8 cellular contexts compared by ENCODE assay signal in genomic region chr19:5621311-5621944, GRCh38. TPM values are rescaled to one million over a fixed set of nuclear protein-coding genes. Genes with fewer than 3 reads are reported as not detected.
DNase-seq lines count a peak whose midpoint lies in the region; ATAC-seq and TF ChIP-seq lines count a peak whose summit lies in the region.

No MANE protein-coding gene starts in this region.

- intact Hi-C loops in heart right ventricle (cut with DNase I): loop anchor here in 3 of 10 donors (5.0 kb wide), 3 partner anchors 56 to 171 kb away; partner anchors contain the start of genes DUS3L (in 1 of the 3), HSD11B1L (in 1 of the 3) and MICOS13 (in 1 of the 3)
- intact Hi-C loops in gastrocnemius medialis (cut with DNase I; ENCODE audit: low total_unique reads): loop anchor here (5.0 to 10.0 kb wide), 3 partner anchors 171 to 753 kb away; partner anchors contain the start of genes ALKBH7, DUS3L, PSPN and RANBP3

- POLR2A ChIA-PET in WTC11 (lab: Charles Lee): no interaction called here

- H3K4me3 ChIP-seq in GM12875 (ENCODE audit: low read depth, low read length): peak overlapping the region; percentile 96
- peak overlapping the region; percentile 89 to 100 (median 97) for H3K4me3 ChIP-seq in heart right ventricle
- peak overlapping the region; percentile 79 to 95 (median 82) for H3K4me3 ChIP-seq in gastrocnemius medialis

- H3K27ac ChIP-seq in heart right ventricle: peak overlapping the region in 9 of 10 donors; percentile 93 to 98 (median 97)
- peak overlapping the region; percentile 96 to 98 (median 98) for H3K27ac ChIP-seq in gastrocnemius medialis

- no peak for ATAC-seq in WTC11
- peak in 1 of 8 donors; percentile 10 for ATAC-seq in heart right ventricle
- no peak for ATAC-seq in gastrocnemius medialis
- no peak for ATAC-seq in HG02642 (IDR thresholded peaks at IDR 0.05; ENCODE audit: poor library complexity, unreplicated experiment)
- no peak for ATAC-seq in GM18498 (IDR thresholded peaks at IDR 0.05; ENCODE audit: unreplicated experiment)
- no peak for ATAC-seq in HG03159 (IDR thresholded peaks at IDR 0.05; ENCODE audit: unreplicated experiment)
- ATAC-seq in HG02759 (IDR thresholded peaks at IDR 0.05; ENCODE audit: unreplicated experiment): no peak

- in situ Hi-C loops in gastrocnemius medialis (cut with MboI; ENCODE audit: low sequenced_read_pairs in 4 of 4): loop anchor here in 2 of 4 donors (10.0 kb wide), 2 partner anchors 53 to 63 kb away; partner anchors contain the start of genes HSD11B1L (in 1 of the 2) and MICOS13 (in 1 of the 2)

- peaks cover 18 to 75% (median 69%) of the 10 kb centered on the region in 9 donors for H3K4me1 ChIP-seq in heart right ventricle
- peaks cover 60 to 61% of the 10 kb centered on the region in 2 donors for H3K4me1 ChIP-seq in gastrocnemius medialis

- H3K36me3 ChIP-seq in heart right ventricle (peaks cover 0 to 65% (median 5%) of the 10 kb centered on the region in 9 donors), gastrocnemius medialis (peaks cover 0 to 41% of the 10 kb centered on the region in 2 donors)

- H3K9me3 ChIP-seq in heart right ventricle: no peaks in the 10 kb centered on the region
- H3K9me3 ChIP-seq in gastrocnemius medialis: no peaks in the 10 kb centered on the region

- H3K27ac Mint-ChIP-seq in WTC11: peak overlapping the region; percentile 89

- H3K4me3 Mint-ChIP-seq in WTC11: peak overlapping the region; percentile 100

- peaks cover 59% of the 10 kb centered on the region for H3K36me3 Mint-ChIP-seq in WTC11

- peaks cover 5% of the 10 kb centered on the region for H3K27me3 Mint-ChIP-seq in WTC11 (ENCODE audit: low read depth)

- no peaks in the 10 kb centered on the region for H3K9me3 Mint-ChIP-seq in WTC11

- WGBS in heart right ventricle, 2 donors: 18 to 21% methylated on average over 14 of the region's 14 CpGs

- DNase-seq in WTC11 (ENCODE audit: low spot score): no peak
- DNase-seq in heart right ventricle: peak in 1 of 2 donors; percentile 14
- peak in 1 of 2 donors; percentile 30 for DNase-seq in gastrocnemius medialis

- CTCF ChIA-PET in WTC11 (lab: Charles Lee): interaction anchor here (0.8 to 1.8 kb wide), 2 partner anchors 66 to 99 kb away, joined by 3 to 7 read pairs; partner anchors contain the start of genes CATSPERD and LONP1

- H3K27me3 ChIP-seq in heart right ventricle (no peaks in the 10 kb centered on the region), gastrocnemius medialis (no peaks in the 10 kb centered on the region)

- TF ChIP-seq CTCF in GM12875 (IDR thresholded peaks at IDR 0.05; ENCODE audit: borderline replicate concordance, insufficient read depth, low read depth, low read length): no peak
- TF ChIP-seq CTCF in WTC11 (IDR thresholded peaks at IDR 0.05): no peak
- no peak for TF ChIP-seq CTCF in heart right ventricle (IDR thresholded peaks at IDR 0.05)
- TF ChIP-seq CTCF in gastrocnemius medialis (IDR thresholded peaks at IDR 0.05 in 4 of 5, conservative IDR thresholded peaks at IDR 0.05 in 1 of 5): no peak

- H3K4me1 Mint-ChIP-seq in WTC11: peaks cover 34% of the 10 kb centered on the region

- no peak for TF ChIP-seq POLR2A in gastrocnemius medialis (IDR thresholded peaks at IDR 0.05)

TF ChIP-seq in WTC11, 78 proteins besides CTCF, POLR2A, EP300 and RAD21:
- TF ChIP-seq ZSCAN18 (CRISPR knock-in tag; IDR thresholded peaks at IDR 0.05) (no peak), ZMAT4 (CRISPR knock-in tag; IDR thresholded peaks at IDR 0.05) (no peak), ZNF425 (CRISPR knock-in tag; conservative IDR thresholded peaks at IDR 0.05) (no peak), ATF3 (CRISPR knock-in tag; conservative IDR thresholded peaks at IDR 0.05) (no peak), ETV6 (CRISPR knock-in tag; IDR thresholded peaks at IDR 0.05) (no peak), NR1H2 (CRISPR knock-in tag; IDR thresholded peaks at IDR 0.05) (no peak), ESRRA (CRISPR knock-in tag; IDR thresholded peaks at IDR 0.05; ENCODE audit: borderline replicate concordance) (no peak), KAT7 (CRISPR knock-in tag; IDR thresholded peaks at IDR 0.05; ENCODE audit: borderline replicate concordance) (no peak), ZNF317 (CRISPR knock-in tag; IDR thresholded peaks at IDR 0.05; ENCODE audit: borderline replicate concordance, low read depth) (no peak)

RNA-seq across cellular contexts. Expression of gene SAFB2, which starts 1.1 kb away (rescaled TPM):
- total RNA-seq in WTC11 (2021) (70.0 to 100 TPM (median 77.8 TPM) in 3 replicates), heart right ventricle (10 to 100 TPM; 34.4 to 70.4 (median 45.9) TPM), gastrocnemius medialis (10 to 100 TPM; 13.7 to 19.8 (median 18.4) TPM)
- polyA plus RNA-seq in heart right ventricle: 10 to 100 TPM; 30.8 to 80.3 TPM

RNA-seq across cellular contexts. Expression of gene SAFB, which starts 1.5 kb away (rescaled TPM):
- total RNA-seq in WTC11 (2021) (106 to 141 TPM (median 110 TPM) in 3 replicates), heart right ventricle (10 to 100 TPM; 44.0 to 72.5 (median 50.2) TPM), gastrocnemius medialis (10 to 100 TPM; 29.8 to 60.0 (median 56.1) TPM)
- polyA plus RNA-seq in heart right ventricle: 10 to 100 TPM; 42.8 to 59.6 TPM

RNA-seq across cellular contexts. Expression of gene TINCR, which starts 53.7 kb away (rescaled TPM):
- total RNA-seq in WTC11 (2021) (0.60 to 0.85 TPM (median 0.76 TPM) in 3 replicates), heart right ventricle (under 1 TPM in 7 of 10 donors, not detected in 3; 0.07 to 0.68 (median 0.27) TPM), gastrocnemius medialis (under 1 TPM in 1 of 4 donors, not detected in 3; 0.10 TPM)
- polyA plus RNA-seq in heart right ventricle: under 1 TPM in 1 of 2 donors, not detected in 1; 0.14 TPM

RNA-seq across cellular contexts. Expression of gene MICOS13, which starts 58.9 kb away (rescaled TPM):
- total RNA-seq in WTC11 (2021) (30.0 to 32.8 TPM (median 32.5 TPM) in 3 replicates), heart right ventricle (100 to 1,000 TPM; 122 to 173 (median 133) TPM), gastrocnemius medialis (100 to 1,000 TPM in 1 of 4 donors, 10 to 100 TPM in 3; 45.7 to 122 (median 74.8) TPM)
- 100 to 1,000 TPM; 263 to 658 TPM for polyA plus RNA-seq in heart right ventricle

RNA-seq across cellular contexts. Expression of gene HSD11B1L, which starts 59.4 kb away (rescaled TPM):
- total RNA-seq in WTC11 (2021): 11.8 to 19.1 TPM (median 15.5 TPM) in 3 replicates
- total RNA-seq in heart right ventricle: 1 to 10 TPM; 3.3 to 7.6 (median 4.2) TPM
- 10 to 100 TPM in 1 of 2 donors, 1 to 10 TPM in 1; 6.3 to 13.2 TPM for polyA plus RNA-seq in heart right ventricle
- total RNA-seq in gastrocnemius medialis: 10 to 100 TPM in 3 of 4 donors, 1 to 10 TPM in 1; 5.8 to 33.2 (median 21.5) TPM
